Comparison of ENCODE assay signal across 9 cellular contexts in genomic region chr6:56850618-56851017, GRCh38.
A peak's percentile ranks its signal among the peaks of the same experiment; 100 is the strongest.
DNase-seq lines count a peak whose midpoint lies in the region; ATAC-seq and TF ChIP-seq lines count a peak whose summit lies in the region.
"Had no signal": no experiment of that assay in that cellular context is flagged by ENCODE, and none has a peak within 500 bp of the region (broad histone marks: within the 10 kb centered on the region; RNA-seq: fewer than 3 reads in every experiment).

No MANE protein-coding gene starts in this region.

- in situ Hi-C loops in G401 (cut with HindIII; ENCODE audit: low sequenced_read_pairs) = no loop called here

- TF ChIP-seq POLR2A in adrenal gland (IDR thresholded peaks at IDR 0.05) = no peak

- H3K4me1 ChIP-seq in adrenal gland (replicated peaks in 1 of 2) (peaks cover 8 to 18% of the 10 kb centered on the region in 2 donors), hepatocyte (ENCODE audit: insufficient read depth) (peaks cover 3% of the 10 kb centered on the region)

- H2AFZ ChIP-seq in hepatocyte = peak overlapping the region; percentile 51

- H3K9me3 ChIP-seq in adrenal gland (replicated peaks in 1 of 3) = no peaks in the 10 kb centered on the region
- no peaks in the 10 kb centered on the region for H3K9me3 ChIP-seq in hepatocyte (ENCODE audit: low read depth)

- WGBS in adrenal gland, 4 donors = 27 to 48% (median 39%) methylated on average over 4 of the region's 4 CpGs
- 57% methylated on average over 4 of the region's 4 CpGs for WGBS in hepatocyte (ENCODE audit: low lambda C conversion rate, missing lambda C conversion rate)

- DNase-seq in G401 (ENCODE audit: low spot score) = peak; percentile 65
- no peak for DNase-seq in adrenal gland
- no peak for DNase-seq in hepatocyte (ENCODE audit: low spot score)
- DNase-seq in retinal pigment epithelial cell (ENCODE audit: low read depth) = no peak
- no peak for DNase-seq in GM19240 (ENCODE audit: insufficient read length, low spot score)
- DNase-seq in stimulated activated naive CD4-positive, alpha-beta T cell treated with Interleukin-2 at 50 U/mL for 16 hours (lab: John Stamatoyannopoulos, UW) = no peak
- DNase-seq: NCI-H1105 had no signal

- H3K36me3 ChIP-seq in adrenal gland (replicated peaks in 1 of 2) (no peaks in the 10 kb centered on the region), hepatocyte (replicated peaks; ENCODE audit: insufficient read depth, low read depth) (no peaks in the 10 kb centered on the region)

- H3K4me2 ChIP-seq in hepatocyte = peak overlapping the region; percentile 82

- ATAC-seq in GM21717 (IDR thresholded peaks at IDR 0.05; ENCODE audit: unreplicated experiment) = no peak
- ATAC-seq in GM18511 (IDR thresholded peaks at IDR 0.05; ENCODE audit: unreplicated experiment) = no peak

- H3K4me3 ChIP-seq in adrenal gland (peak overlapping the region in 2 of 4 donors; percentile 54 to 67), hepatocyte (peak overlapping the region; percentile 32), retinal pigment epithelial cell (ENCODE audit: low read length) (peak overlapping the region; percentile 63)

- H3K27ac ChIP-seq in adrenal gland = peak overlapping the region in 3 of 5 donors; percentile 50 to 64 (median 50)
- H3K27ac ChIP-seq in hepatocyte = peak overlapping the region; percentile 72

- H3K27me3 ChIP-seq in adrenal gland = no peaks in the 10 kb centered on the region
- H3K27me3 ChIP-seq in hepatocyte = no peaks in the 10 kb centered on the region

- intact Hi-C loops in adrenal gland (cut with DNase I) = loop anchor here (5.0 to 10.0 kb wide), 3 partner anchors 143 to 216 kb away; no protein-coding TSS in a partner anchor

- TF ChIP-seq CTCF in adrenal gland (IDR thresholded peaks at IDR 0.05) (no peak), hepatocyte (IDR thresholded peaks at IDR 0.05; ENCODE audit: poor library complexity) (no peak), retinal pigment epithelial cell (conservative IDR thresholded peaks at IDR 0.05; ENCODE audit: low read depth, low read length) (no peak)

- no peaks in the 10 kb centered on the region for H4K20me1 ChIP-seq in hepatocyte (ENCODE audit: insufficient read depth, poor library complexity, severe bottlenecking)

- H3K79me2 ChIP-seq in hepatocyte = peaks cover 27% of the 10 kb centered on the region

- H3K9me2 ChIP-seq in hepatocyte (replicated peaks; ENCODE audit: insufficient read depth) = no peaks in the 10 kb centered on the region
